Comparison of ENCODE assay signal across 1 cellular context in the genomic region with DNA sequence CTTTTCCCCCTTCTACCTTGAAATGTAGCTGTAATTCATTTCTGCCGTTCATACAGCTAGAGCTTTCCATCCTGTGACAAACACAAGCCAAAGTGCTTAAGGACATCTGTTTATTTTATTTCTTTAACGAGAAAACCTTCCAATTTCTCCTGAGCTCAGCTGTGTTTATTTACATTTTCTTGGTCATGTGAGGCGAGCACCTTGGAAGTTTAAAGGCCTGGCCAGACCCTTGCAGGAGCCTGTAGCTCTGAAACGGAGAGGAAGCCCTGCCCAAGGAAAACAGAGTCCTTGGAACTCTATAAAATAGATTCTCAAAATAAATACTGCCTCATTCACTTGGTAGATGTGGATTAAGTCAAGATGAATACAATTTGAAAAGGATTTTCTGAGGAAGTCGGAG.
TF ChIP-seq lines count a peak whose summit lies in the region.

No MANE protein-coding gene starts in this region.

TF ChIP-seq in H1, 55 proteins besides CTCF, POLR2A, EP300 and RAD21 (continued from another document):
- TF ChIP-seq CHD7 (IDR thresholded peaks at IDR 0.05; ENCODE audit: insufficient replicate concordance, low read length) = no peak
- no peak for TF ChIP-seq SP1 (IDR thresholded peaks at IDR 0.05; ENCODE audit: low read depth, low read length)
- no peak for TF ChIP-seq YY1 (IDR thresholded peaks at IDR 0.05; ENCODE audit: low read depth, low read length)
- TF ChIP-seq TBP (IDR thresholded peaks at IDR 0.05; ENCODE audit: low read depth, low read length) = no peak
- TF ChIP-seq JUN (IDR thresholded peaks at IDR 0.05; ENCODE audit: low read depth, low read length) = no peak
- TF ChIP-seq HDAC2 (IDR thresholded peaks at IDR 0.05; ENCODE audit: borderline replicate concordance in 1 of 2, low read depth in 2 of 2, low read length in 2 of 2) = no peak
- no peak for TF ChIP-seq FOSL1 (IDR thresholded peaks at IDR 0.05; ENCODE audit: insufficient read depth, low read depth, low read length)
- no peak for TF ChIP-seq BCL11A (IDR thresholded peaks at IDR 0.05; ENCODE audit: low read depth in 2 of 2, low read length in 2 of 2)
- TF ChIP-seq TAF7 (optimal IDR thresholded peaks at IDR 0.05; ENCODE audit: borderline replicate concordance, low read depth, low read length) = no peak
